In genomic region chr15:79028411-79028964, GRCh38 we compare ENCODE assay signal across 1 cellular context.
TF ChIP-seq lines count a peak whose summit lies in the region.

No MANE protein-coding gene starts in this region.

TF ChIP-seq in K562, 482 proteins besides CTCF, POLR2A, EP300 and RAD21 (continued from another document):
- no peak for TF ChIP-seq USF2 (CRISPR knock-in tag; IDR thresholded peaks at IDR 0.05)
- no peak for TF ChIP-seq BRF1 (IDR thresholded peaks at IDR 0.05; ENCODE audit: borderline replicate concordance, extremely low read depth, insufficient read length)
- no peak for TF ChIP-seq CHD2 (IDR thresholded peaks at IDR 0.05; ENCODE audit: low read depth, low read length)
- no peak for TF ChIP-seq BRF2 (IDR thresholded peaks at IDR 0.05; ENCODE audit: borderline replicate concordance, insufficient read depth, insufficient read length)
- TF ChIP-seq EWSR1 (IDR thresholded peaks at IDR 0.05; ENCODE audit: borderline replicate concordance, low read depth, partially characterized antibody), result no peak
- no peak for TF ChIP-seq YBX1 (IDR thresholded peaks at IDR 0.05)
- no peak for TF ChIP-seq MNT (conservative IDR thresholded peaks at IDR 0.05)
TF ChIP-seq in K562: peak in this region for 8.
